Comparison of ENCODE assay signal across 10 cellular contexts in the genomic region with DNA sequence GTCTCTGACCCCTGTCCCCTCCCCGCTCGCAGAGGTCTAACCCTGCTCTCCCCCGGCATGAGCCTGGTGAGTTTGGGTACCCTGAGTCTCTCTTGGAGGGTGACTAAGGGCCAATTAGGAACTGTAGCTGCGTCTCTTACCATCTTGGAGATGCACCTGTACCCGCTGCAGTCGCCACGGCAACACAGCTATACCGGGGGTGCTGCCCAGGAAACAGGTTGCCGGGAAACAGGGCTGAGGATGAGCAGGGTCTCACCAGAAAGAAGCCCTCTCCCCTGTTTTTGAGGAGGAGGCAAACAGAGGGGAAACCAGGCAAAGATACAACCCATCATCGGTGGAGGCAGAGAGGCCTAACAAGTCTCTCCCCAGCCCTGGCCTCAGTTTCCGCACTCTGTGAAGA.
"Had no signal": no experiment of that assay in that cellular context is flagged by ENCODE, and none has a peak within 500 bp of the region (broad histone marks: within the 10 kb centered on the region; RNA-seq: fewer than 3 reads in every experiment).

No MANE protein-coding gene starts in this region.

- H3K4me3 Mint-ChIP-seq: HFFc6, IgD-negative memory B cell had no signal

- H3K27ac Mint-ChIP-seq: HFFc6 had no signal

- H3K9ac ChIP-seq: GM23248 had no signal

- H3K27ac ChIP-seq: GM23248, HL-60 had no signal

- ATAC-seq: HCT116, HepG2 had no signal

- H3K4me3 ChIP-seq: GM23248, HAP-1 had no signal

- H2AFZ ChIP-seq: GM23248 had no signal

- DNase-seq: GM23248, GOT3, H7, HFFc6, KBM-7 had no signal

- H3K36me3 ChIP-seq: HAP-1 had no signal

- H3K9me3 ChIP-seq: HAP-1 had no signal
